ENCODE assay signal across 8 cellular contexts in genomic region chr22:36405671-36406070, GRCh38. TPM values are rescaled to one million over a fixed set of nuclear protein-coding genes. Genes with fewer than 3 reads are reported as not detected.
DNase-seq lines count a peak whose midpoint lies in the region; ATAC-seq and TF ChIP-seq lines count a peak whose summit lies in the region.
"Had no signal": no experiment of that assay in that cellular context is flagged by ENCODE, and none has a peak within 500 bp of the region (broad histone marks: within the 10 kb centered on the region; RNA-seq: fewer than 3 reads in every experiment).

No MANE protein-coding gene starts in this region.

- no peaks in the 10 kb centered on the region for H3K9me3 ChIP-seq in HEK293 (ENCODE audit: control insufficient read depth, insufficient read depth, low read depth, low read length)
- no peaks in the 10 kb centered on the region for H3K9me3 ChIP-seq in RWPE2 (ENCODE audit: severe bottlenecking)
- no peaks in the 10 kb centered on the region for H3K9me3 ChIP-seq in esophagus muscularis mucosa

- POLR2A ChIA-PET in HEK293 (lab: Yijun Ruan, JAX), result interaction anchor here (0.5 to 2.9 kb wide), 2 partner anchors 18 to 21 kb away, joined by 4 to 15 read pairs; partner anchors contain the start of gene MYH9
- POLR2A ChIA-PET in activated naive CD8-positive, alpha-beta T cell treated with anti-CD3 and anti-CD28 coated beads, Interleukin-2, amount 10 ng/mL, durations not matched to agents 7 days and 5 days (lab: Charles Lee), result interaction anchor here (0.5 to 2.5 kb wide), 12 partner anchors 10 to 78 kb away, joined by 3 to 12 read pairs (median 4); partner anchors contain the start of gene MYH9

- no peak for TF ChIP-seq POLR2A in esophagus muscularis mucosa (IDR thresholded peaks at IDR 0.05; ENCODE audit: low read depth)

- H3K27ac Mint-ChIP-seq in activated naive CD8-positive, alpha-beta T cell treated with anti-CD3 and anti-CD28 coated beads, Interleukin-2, amount 10 ng/mL, durations not matched to agents 7 days and 5 days, result peak overlapping the region; percentile 95

- no peaks in the 10 kb centered on the region for H3K36me3 Mint-ChIP-seq in activated naive CD8-positive, alpha-beta T cell treated with anti-CD3 and anti-CD28 coated beads, Interleukin-2, amount 10 ng/mL, durations not matched to agents 7 days and 5 days

- 66% methylated on average over 5 of the region's 5 CpGs for WGBS in esophagus muscularis mucosa

- peak overlapping the region; percentile 57 for H3K4me3 Mint-ChIP-seq in activated naive CD8-positive, alpha-beta T cell treated with anti-CD3 and anti-CD28 coated beads, Interleukin-2, amount 10 ng/mL, durations not matched to agents 7 days and 5 days

- CTCF ChIA-PET in HEK293 (lab: Yijun Ruan, JAX), result interaction anchor here (0.6 to 1.6 kb wide), 3 partner anchors 26 to 496 kb away, joined by 3 to 6 read pairs (median 4); no protein-coding TSS in a partner anchor

- H3K4me3 ChIP-seq in HEK293 (ENCODE audit: low read depth, low read length) (no peak overlapping the region), RWPE2 (ENCODE audit: severe bottlenecking) (no peak overlapping the region), esophagus muscularis mucosa (no peak overlapping the region)

- ATAC-seq in RWPE2 (ENCODE audit: low read depth), result 0 out of 3 replicates have a peak, but pooled peaks have one; percentile 9
- ATAC-seq in activated naive CD8-positive, alpha-beta T cell treated with anti-CD3 and anti-CD28 coated beads, Interleukin-2, amount 10 ng/mL, durations not matched to agents 7 days and 5 days (ENCODE audit: low read depth), result peak; percentile 59

- TF ChIP-seq EP300 in esophagus muscularis mucosa (IDR thresholded peaks at IDR 0.05), result no peak

- TF ChIP-seq CTCF in HEK293 (tag by site-specific recombination; IDR thresholded peaks at IDR 0.05), result no peak; the same call in 1 of the 2 replicates
- peak; percentile 33 for TF ChIP-seq CTCF in RWPE2 (IDR thresholded peaks at IDR 0.05; ENCODE audit: poor library complexity, severe bottlenecking)
- no peak for TF ChIP-seq CTCF in esophagus muscularis mucosa (IDR thresholded peaks at IDR 0.05)

- no peaks in the 10 kb centered on the region for H3K27me3 Mint-ChIP-seq in activated naive CD8-positive, alpha-beta T cell treated with anti-CD3 and anti-CD28 coated beads, Interleukin-2, amount 10 ng/mL, durations not matched to agents 7 days and 5 days

- H3K4me1 Mint-ChIP-seq in activated naive CD8-positive, alpha-beta T cell treated with anti-CD3 and anti-CD28 coated beads, Interleukin-2, amount 10 ng/mL, durations not matched to agents 7 days and 5 days, result peaks cover 30% of the 10 kb centered on the region

- no peaks in the 10 kb centered on the region for H3K9me3 Mint-ChIP-seq in activated naive CD8-positive, alpha-beta T cell treated with anti-CD3 and anti-CD28 coated beads, Interleukin-2, amount 10 ng/mL, durations not matched to agents 7 days and 5 days

- no peaks in the 10 kb centered on the region for H3K27me3 ChIP-seq in RWPE2 (ENCODE audit: insufficient read depth, poor library complexity, severe bottlenecking)
- no peaks in the 10 kb centered on the region for H3K27me3 ChIP-seq in esophagus muscularis mucosa

- H3K27ac ChIP-seq in HEK293 (ENCODE audit: extremely low read depth, low read depth, low read length) (no peak overlapping the region), RWPE2 (ENCODE audit: poor library complexity, severe bottlenecking) (peak overlapping the region; percentile 49), esophagus muscularis mucosa (replicated peaks in 1 of 4) (no peak overlapping the region)
- H3K27ac ChIP-seq: epithelial cell of prostate had no signal

- DNase-seq in RWPE2 (ENCODE audit: low spot score) (no peak), SHP77 (lab: John Stamatoyannopoulos, UW) (no peak), cerebellar nuclear complex (lab: John Stamatoyannopoulos, UW) (no peak), esophagus muscularis mucosa (ENCODE audit: extremely low spot score) (no peak)
- DNase-seq in activated naive CD8-positive, alpha-beta T cell treated with anti-CD3 and anti-CD28 coated beads, Interleukin-2, amount 10 ng/mL, durations not matched to agents 7 days and 5 days, result peak; percentile 55
- peak; percentile 63 for DNase-seq in stimulated activated CD8-positive, alpha-beta memory T cell treated with anti-CD3 and anti-CD28 coated beads, Interleukin-4, amount 100 ng/mL, for 48 hours

- no peaks in the 10 kb centered on the region for H3K36me3 ChIP-seq in HEK293 (ENCODE audit: control insufficient read depth in 2 of 2, insufficient read depth in 1 of 2, low read length in 2 of 2)
- no peaks in the 10 kb centered on the region for H3K36me3 ChIP-seq in RWPE2 (ENCODE audit: low read depth)
- peaks cover 0 to 3% (median 0%) of the 10 kb centered on the region in 4 donors for H3K36me3 ChIP-seq in esophagus muscularis mucosa

- intact Hi-C loops in esophagus muscularis mucosa (cut with DNase I), result no loop called here

- H3K4me1 ChIP-seq in HEK293 (ENCODE audit: control insufficient read depth, insufficient read depth, low read length), result peaks cover 4% of the 10 kb centered on the region; the same call in 1 of the 2 replicates
- H3K4me1 ChIP-seq in RWPE2 (ENCODE audit: insufficient read depth, poor library complexity, severe bottlenecking), result peaks cover 10% of the 10 kb centered on the region
- H3K4me1 ChIP-seq in esophagus muscularis mucosa, result peaks cover 0 to 16% (median 9%) of the 10 kb centered on the region in 4 donors

TF ChIP-seq in HEK293, 187 proteins besides CTCF, POLR2A, EP300 and RAD21:
- TF ChIP-seq GLIS1 (tag by site-specific recombination; IDR thresholded peaks at IDR 0.05) (0 out of 2 replicates have a peak, but pooled peaks have one; percentile 13), ZNF560 (tag by site-specific recombination; IDR thresholded peaks at IDR 0.05; ENCODE audit: borderline replicate concordance) (no peak), ZIC2 (tag by site-specific recombination; IDR thresholded peaks at IDR 0.05) (peak; percentile 35), KLF1 (tag by site-specific recombination; IDR thresholded peaks at IDR 0.05) (no peak)

RNA-seq across cellular contexts. Expression of gene MYH9, which starts 17.9 kb away (rescaled TPM):
- total RNA-seq in activated naive CD8-positive, alpha-beta T cell treated with anti-CD3 and anti-CD28 coated beads, Interleukin-2, amount 10 ng/mL, durations not matched to agents 7 days and 5 days, result 100 to 1,000 TPM; 803 to 821 TPM
- 100 to 1,000 TPM; 241 to 387 (median 358) TPM for total RNA-seq in esophagus muscularis mucosa

Comparison
In these comparisons a context has a peak if more than half of its experiments do, and no peak if none do; other contexts are left out.
1. DNase-seq: peak in activated naive CD8-positive, alpha-beta T cell treated with anti-CD3 and anti-CD28 coated beads, Interleukin-2, amount 10 ng/mL, durations not matched to agents 7 days and 5 days (single experiment) and stimulated activated CD8-positive, alpha-beta memory T cell treated with anti-CD3 and anti-CD28 coated beads, Interleukin-4, amount 100 ng/mL, for 48 hours (single experiment); none in RWPE2 (single experiment), SHP77 (0 of 2), cerebellar nuclear complex (0 of 2) and esophagus muscularis mucosa (single experiment).